ENCODE assay signal across 2 cellular contexts in the genomic region with DNA sequence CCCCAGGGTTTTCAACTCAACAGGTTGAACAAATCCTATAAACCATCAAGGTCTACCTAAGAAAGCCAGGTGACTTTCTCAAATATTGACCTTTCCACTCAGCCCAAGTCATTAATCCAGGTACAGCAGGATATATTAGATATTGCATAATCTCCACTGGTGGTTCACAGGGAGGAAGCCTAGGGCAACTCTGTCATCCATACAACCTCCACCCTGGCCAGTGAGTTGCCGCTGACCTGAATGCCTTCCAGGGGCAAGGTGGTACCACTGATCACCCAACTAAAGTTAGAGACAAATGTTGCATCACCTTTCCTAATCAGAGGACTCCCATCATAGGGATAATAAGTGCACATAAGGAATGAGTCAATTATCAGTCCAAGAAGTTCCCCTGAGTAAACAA.
TF ChIP-seq lines count a peak whose summit lies in the region.

No MANE protein-coding gene starts in this region.

TF ChIP-seq in IMR-90, 13 proteins besides CTCF, POLR2A, EP300 and RAD21:
- TF ChIP-seq CHD1 (IDR thresholded peaks at IDR 0.05; ENCODE audit: low read depth, low read length) (no peak), CEBPB (IDR thresholded peaks at IDR 0.05; ENCODE audit: low read depth, low read length) (peak; percentile 48), BHLHE40 (IDR thresholded peaks at IDR 0.05; ENCODE audit: low read depth, low read length) (no peak)
- TF ChIP-seq, protein P1, sequence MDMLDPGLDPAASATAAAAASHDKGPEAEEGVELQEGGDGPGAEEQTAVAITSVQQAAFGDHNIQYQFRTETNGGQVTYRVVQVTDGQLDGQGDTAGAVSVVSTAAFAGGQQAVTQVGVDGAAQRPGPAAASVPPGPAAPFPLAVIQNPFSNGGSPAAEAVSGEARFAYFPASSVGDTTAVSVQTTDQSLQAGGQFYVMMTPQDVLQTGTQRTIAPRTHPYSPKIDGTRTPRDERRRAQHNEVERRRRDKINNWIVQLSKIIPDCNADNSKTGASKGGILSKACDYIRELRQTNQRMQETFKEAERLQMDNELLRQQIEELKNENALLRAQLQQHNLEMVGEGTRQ (IDR thresholded peaks at IDR 0.05; ENCODE audit: low read depth, low read length): no peak

TF ChIP-seq in HepG2, 621 proteins besides CTCF, POLR2A, EP300 and RAD21:
- TF ChIP-seq CREBL2 (CRISPR knock-in tag; IDR thresholded peaks at IDR 0.05; ENCODE audit: borderline replicate concordance) (no peak), TIGD3 (CRISPR knock-in tag; IDR thresholded peaks at IDR 0.05; ENCODE audit: borderline replicate concordance) (no peak), SIN3A (IDR thresholded peaks at IDR 0.05; ENCODE audit: borderline replicate concordance, low read depth, low read length) (no peak), CEBPB (IDR thresholded peaks at IDR 0.05; ENCODE audit: borderline replicate concordance, low read depth, low read length) (peak; percentile 45; the same call in 1 of the 2 replicates), SALL1 (CRISPR knock-in tag; IDR thresholded peaks at IDR 0.05) (0 out of 2 replicates have a peak, but pooled peaks have one; percentile 8), ZNF775 (CRISPR knock-in tag; IDR thresholded peaks at IDR 0.05; ENCODE audit: borderline replicate concordance) (no peak), ATF7 (IDR thresholded peaks at IDR 0.05) (peak; percentile 32; the same call in 1 of the 2 replicates), ATF7 (CRISPR knock-in tag; IDR thresholded peaks at IDR 0.05) (no peak), IKZF4 (CRISPR knock-in tag; IDR thresholded peaks at IDR 0.05; ENCODE audit: borderline replicate concordance, low read depth, not compliant biosample characterization) (no peak), MBD4 (IDR thresholded peaks at IDR 0.05; ENCODE audit: borderline replicate concordance, low read length) (no peak), CEBPG (CRISPR knock-in tag; IDR thresholded peaks at IDR 0.05) (peak; percentile 77), TGIF2 (CRISPR knock-in tag; IDR thresholded peaks at IDR 0.05) (no peak), SIN3B (IDR thresholded peaks at IDR 0.05; ENCODE audit: low read length) (no peak), ZKSCAN8 (CRISPR knock-in tag; IDR thresholded peaks at IDR 0.05; ENCODE audit: borderline replicate concordance) (no peak), GATAD2A (CRISPR knock-in tag; IDR thresholded peaks at IDR 0.05) (0 out of 2 replicates have a peak, but pooled peaks have one; percentile 11), TAF1 (CRISPR knock-in tag; IDR thresholded peaks at IDR 0.05) (no peak)
- TF ChIP-seq, protein P1 (IDR thresholded peaks at IDR 0.05; ENCODE audit: low read depth, low read length): no peak
- TF ChIP-seq, protein P1 (CRISPR knock-in tag; IDR thresholded peaks at IDR 0.05; ENCODE audit: borderline replicate concordance): no peak
- TF ChIP-seq, protein P2, sequence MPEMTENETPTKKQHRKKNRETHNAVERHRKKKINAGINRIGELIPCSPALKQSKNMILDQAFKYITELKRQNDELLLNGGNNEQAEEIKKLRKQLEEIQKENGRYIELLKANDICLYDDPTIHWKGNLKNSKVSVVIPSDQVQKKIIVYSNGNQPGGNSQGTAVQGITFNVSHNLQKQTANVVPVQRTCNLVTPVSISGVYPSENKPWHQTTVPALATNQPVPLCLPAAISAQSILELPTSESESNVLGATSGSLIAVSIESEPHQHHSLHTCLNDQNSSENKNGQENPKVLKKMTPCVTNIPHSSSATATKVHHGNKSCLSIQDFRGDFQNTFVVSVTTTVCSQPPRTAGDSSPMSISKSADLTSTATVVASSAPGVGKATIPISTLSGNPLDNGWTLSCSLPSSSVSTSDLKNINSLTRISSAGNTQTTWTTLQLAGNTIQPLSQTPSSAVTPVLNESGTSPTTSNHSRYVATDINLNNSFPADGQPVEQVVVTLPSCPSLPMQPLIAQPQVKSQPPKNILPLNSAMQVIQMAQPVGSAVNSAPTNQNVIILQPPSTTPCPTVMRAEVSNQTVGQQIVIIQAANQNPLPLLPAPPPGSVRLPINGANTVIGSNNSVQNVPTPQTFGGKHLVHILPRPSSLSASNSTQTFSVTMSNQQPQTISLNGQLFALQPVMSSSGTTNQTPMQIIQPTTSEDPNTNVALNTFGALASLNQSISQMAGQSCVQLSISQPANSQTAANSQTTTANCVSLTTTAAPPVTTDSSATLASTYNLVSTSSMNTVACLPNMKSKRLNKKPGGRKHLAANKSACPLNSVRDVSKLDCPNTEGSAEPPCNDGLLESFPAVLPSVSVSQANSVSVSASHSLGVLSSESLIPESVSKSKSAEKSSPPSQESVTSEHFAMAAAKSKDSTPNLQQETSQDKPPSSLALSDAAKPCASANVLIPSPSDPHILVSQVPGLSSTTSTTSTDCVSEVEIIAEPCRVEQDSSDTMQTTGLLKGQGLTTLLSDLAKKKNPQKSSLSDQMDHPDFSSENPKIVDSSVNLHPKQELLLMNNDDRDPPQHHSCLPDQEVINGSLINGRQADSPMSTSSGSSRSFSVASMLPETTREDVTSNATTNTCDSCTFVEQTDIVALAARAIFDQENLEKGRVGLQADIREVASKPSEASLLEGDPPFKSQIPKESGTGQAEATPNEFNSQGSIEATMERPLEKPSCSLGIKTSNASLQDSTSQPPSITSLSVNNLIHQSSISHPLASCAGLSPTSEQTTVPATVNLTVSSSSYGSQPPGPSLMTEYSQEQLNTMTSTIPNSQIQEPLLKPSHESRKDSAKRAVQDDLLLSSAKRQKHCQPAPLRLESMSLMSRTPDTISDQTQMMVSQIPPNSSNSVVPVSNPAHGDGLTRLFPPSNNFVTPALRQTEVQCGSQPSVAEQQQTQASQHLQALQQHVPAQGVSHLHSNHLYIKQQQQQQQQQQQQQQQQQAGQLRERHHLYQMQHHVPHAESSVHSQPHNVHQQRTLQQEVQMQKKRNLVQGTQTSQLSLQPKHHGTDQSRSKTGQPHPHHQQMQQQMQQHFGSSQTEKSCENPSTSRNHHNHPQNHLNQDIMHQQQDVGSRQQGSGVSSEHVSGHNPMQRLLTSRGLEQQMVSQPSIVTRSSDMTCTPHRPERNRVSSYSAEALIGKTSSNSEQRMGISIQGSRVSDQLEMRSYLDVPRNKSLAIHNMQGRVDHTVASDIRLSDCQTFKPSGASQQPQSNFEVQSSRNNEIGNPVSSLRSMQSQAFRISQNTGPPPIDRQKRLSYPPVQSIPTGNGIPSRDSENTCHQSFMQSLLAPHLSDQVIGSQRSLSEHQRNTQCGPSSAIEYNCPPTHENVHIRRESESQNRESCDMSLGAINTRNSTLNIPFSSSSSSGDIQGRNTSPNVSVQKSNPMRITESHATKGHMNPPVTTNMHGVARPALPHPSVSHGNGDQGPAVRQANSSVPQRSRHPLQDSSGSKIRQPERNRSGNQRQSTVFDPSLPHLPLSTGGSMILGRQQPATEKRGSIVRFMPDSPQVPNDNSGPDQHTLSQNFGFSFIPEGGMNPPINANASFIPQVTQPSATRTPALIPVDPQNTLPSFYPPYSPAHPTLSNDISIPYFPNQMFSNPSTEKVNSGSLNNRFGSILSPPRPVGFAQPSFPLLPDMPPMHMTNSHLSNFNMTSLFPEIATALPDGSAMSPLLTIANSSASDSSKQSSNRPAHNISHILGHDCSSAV (CRISPR knock-in tag; IDR thresholded peaks at IDR 0.05; ENCODE audit: borderline replicate concordance): no peak
TF ChIP-seq in HepG2: peak in this region for 5.
